Comparison of ENCODE assay signal across 1 cellular context in genomic region chr14:55115433-55115832, GRCh38.
TF ChIP-seq lines count a peak whose summit lies in the region.

No MANE protein-coding gene starts in this region.

TF ChIP-seq in HepG2, 621 proteins besides CTCF, POLR2A, EP300 and RAD21:
- no peak for TF ChIP-seq ZNF609 (CRISPR knock-in tag; IDR thresholded peaks at IDR 0.05; ENCODE audit: borderline replicate concordance)
- no peak for TF ChIP-seq ZBTB21 (CRISPR knock-in tag; IDR thresholded peaks at IDR 0.05)
- TF ChIP-seq ZBTB7A (CRISPR knock-in tag; IDR thresholded peaks at IDR 0.05) = no peak
- no peak for TF ChIP-seq HHEX (CRISPR knock-in tag; IDR thresholded peaks at IDR 0.05)
- TF ChIP-seq ZNF687 (CRISPR knock-in tag; IDR thresholded peaks at IDR 0.05) = peak; percentile 42
- no peak for TF ChIP-seq ZNF749 (CRISPR knock-in tag; IDR thresholded peaks at IDR 0.05; ENCODE audit: borderline replicate concordance)
- TF ChIP-seq ZNF761 (CRISPR knock-in tag; conservative IDR thresholded peaks at IDR 0.05) = no peak
- TF ChIP-seq ZFP36L1 (CRISPR knock-in tag; IDR thresholded peaks at IDR 0.05) = no peak
- peak; percentile 74 for TF ChIP-seq ZNF121 (CRISPR knock-in tag; IDR thresholded peaks at IDR 0.05)
